ENCODE assay signal across 13 cellular contexts in genomic region chr2:69169990-69170389, GRCh38.
DNase-seq lines count a peak whose midpoint lies in the region; FAIRE-seq and TF ChIP-seq lines count a peak whose summit lies in the region.
"Had no signal": no experiment of that assay in that cellular context is flagged by ENCODE, and none has a peak within 500 bp of the region (broad histone marks: within the 10 kb centered on the region; RNA-seq: fewer than 3 reads in every experiment).

No MANE protein-coding gene starts in this region.

- no peaks in the 10 kb centered on the region for H3K36me3 ChIP-seq in ascending aorta
- H3K36me3 ChIP-seq in skeletal muscle satellite cell (ENCODE audit: insufficient read depth, low read length), result peaks cover 44% of the 10 kb centered on the region
- no peaks in the 10 kb centered on the region for H3K36me3 ChIP-seq in OCI-LY7 (ENCODE audit: insufficient read depth, low read length)

- intact Hi-C loops in ascending aorta (cut with DNase I), result loop anchor here (10.0 kb wide), 1 partner anchor 225 kb away; no protein-coding TSS in a partner anchor
- intact Hi-C loops in OCI-LY7 (cut with micrococcal nuclease; ENCODE audit: unreplicated experiment), result no loop called here

- no peaks in the 10 kb centered on the region for H3K79me2 ChIP-seq in OCI-LY7 (ENCODE audit: insufficient read depth, low read depth, low read length)
- H3K79me2 ChIP-seq: parathyroid adenoma had no signal

- H3K27me3 ChIP-seq in ascending aorta, result no peaks in the 10 kb centered on the region
- H3K27me3 ChIP-seq in skeletal muscle satellite cell (ENCODE audit: control insufficient read depth, insufficient read depth, low read length), result no peaks in the 10 kb centered on the region
- H3K27me3 ChIP-seq: heart left ventricle had no signal

- CTCF ChIA-PET in OCI-LY7 (lab: Charles Lee; ENCODE audit: unreplicated experiment), result no interaction called here

- FAIRE-seq in H54 (lab: Jason Lieb, UNC), result peak; percentile 83

- H3K4me3 ChIP-seq in ascending aorta, result no peak overlapping the region
- no peak overlapping the region for H3K4me3 ChIP-seq in skeletal muscle satellite cell (ENCODE audit: low read length)
- H3K4me3 ChIP-seq in OCI-LY7 (ENCODE audit: low read depth, low read length, poor library complexity, severe bottlenecking), result no peak overlapping the region
- H3K4me3 ChIP-seq: heart left ventricle had no signal

- H2AFZ ChIP-seq in OCI-LY7 (ENCODE audit: low read length), result no peak overlapping the region
- H2AFZ ChIP-seq: parathyroid adenoma had no signal

- H3K9ac ChIP-seq in skeletal muscle satellite cell (ENCODE audit: low read depth, low read length), result peak overlapping the region; percentile 40
- H3K9ac ChIP-seq: parathyroid adenoma had no signal

- H3K4me2 ChIP-seq in skeletal muscle satellite cell (ENCODE audit: low read length), result no peak overlapping the region
- H3K4me2 ChIP-seq in OCI-LY7 (ENCODE audit: low read length), result no peak overlapping the region

- H3K27ac ChIP-seq in ascending aorta (peak overlapping the region; percentile 76 to 96), OCI-LY7 (ENCODE audit: low read depth, low read length, poor library complexity, severe bottlenecking) (no peak overlapping the region)
- H3K27ac ChIP-seq: parathyroid adenoma had no signal

- POLR2A ChIA-PET in OCI-LY7 (lab: Charles Lee), result no interaction called here

- H4K20me1 ChIP-seq in OCI-LY7 (ENCODE audit: insufficient read depth, low read length), result no peaks in the 10 kb centered on the region

- TF ChIP-seq CTCF in ascending aorta (IDR thresholded peaks at IDR 0.05) (no peak), OCI-LY7 (conservative IDR thresholded peaks at IDR 0.05; ENCODE audit: low read length) (no peak)

- DNase-seq in NCI-H1417 (lab: John Stamatoyannopoulos, UW), result peak in 2 of 3 experiments; percentile 59 to 84
- DNase-seq in NCI-H1417 treated with DMSO at 0.1 percent for 48 hours (lab: John Stamatoyannopoulos, UW), result no peak
- peak; percentile 47 for DNase-seq in H54 (ENCODE audit: insufficient read length, low spot score)
- DNase-seq in ascending aorta (ENCODE audit: low spot score in 2 of 2), result no peak
- DNase-seq in DMS79 treated with DMSO at 0.1 percent for 48 hours (lab: John Stamatoyannopoulos, UW), result no peak
- no peak for DNase-seq in OCI-LY7 (ENCODE audit: low spot score)
- DNase-seq in dermis blood vessel endothelial cell, result no peak
- DNase-seq: 8988T; activated T-cell treated with anti-CD3 and anti-CD28 coated beads for 4 hours; heart left ventricle; stimulated activated CD4-positive, alpha-beta T cell treated with anti-CD3 and anti-CD28 coated beads, Interleukin-4, amount 100 ng/mL, for 24 hours had no signal

- no peaks in the 10 kb centered on the region for H3K9me3 ChIP-seq in ascending aorta
- H3K9me3 ChIP-seq in skeletal muscle satellite cell (replicated peaks; ENCODE audit: low read length), result no peaks in the 10 kb centered on the region
- H3K9me3 ChIP-seq in OCI-LY7 (ENCODE audit: low read length), result no peaks in the 10 kb centered on the region
- H3K9me3 ChIP-seq: heart left ventricle had no signal

- no peaks in the 10 kb centered on the region for H3K9me2 ChIP-seq in OCI-LY7 (ENCODE audit: insufficient read depth, low read length)

- no TSS peak for BruUV-seq in OCI-LY7 (replicated peaks; lab: Mats Ljungman, UMichigan)

- H3K4me1 ChIP-seq in ascending aorta, result peaks cover 19 to 72% of the 10 kb centered on the region in 2 donors
- H3K4me1 ChIP-seq in skeletal muscle satellite cell (ENCODE audit: control insufficient read depth, insufficient read depth, low read length), result peaks cover 67% of the 10 kb centered on the region
- no peaks in the 10 kb centered on the region for H3K4me1 ChIP-seq in OCI-LY7 (ENCODE audit: insufficient read depth, low read length, poor library complexity, severe bottlenecking)

- TF ChIP-seq POLR2A in H54 (IDR thresholded peaks at IDR 0.05; ENCODE audit: low read depth, low read length), result no peak

Comparison
In these comparisons a context has a peak if more than half of its experiments do, and no peak if none do; other contexts are left out.
1. DNase-seq: peak in NCI-H1417 (2 of 3) and H54 (single experiment); none in NCI-H1417 treated with DMSO at 0.1 percent for 48 hours (single experiment), ascending aorta (0 of 2), DMS79 treated with DMSO at 0.1 percent for 48 hours (single experiment), OCI-LY7 (single experiment) and dermis blood vessel endothelial cell (single experiment).